ENCODE assay signal across 12 cellular contexts in the genomic region with DNA sequence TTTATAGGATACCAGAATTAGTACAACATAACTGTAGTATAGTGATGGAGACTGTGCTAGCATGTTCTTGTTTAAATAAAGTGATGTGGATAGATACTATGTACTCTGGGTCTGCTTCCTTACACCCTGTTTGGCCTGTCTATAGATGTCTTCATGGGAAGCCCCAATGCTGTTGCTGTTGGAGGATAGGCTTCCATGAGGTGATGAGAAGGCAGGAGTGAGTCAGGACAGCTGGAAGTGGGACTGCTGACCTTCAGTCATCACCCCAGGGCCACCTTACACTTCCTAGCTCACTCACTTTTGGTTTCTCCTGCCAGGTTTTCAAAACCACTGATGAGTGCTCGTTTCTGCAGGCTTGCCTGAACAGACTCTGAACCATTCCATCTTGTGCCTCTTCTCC. TPM values are rescaled to one million over a fixed set of nuclear protein-coding genes. Genes with fewer than 3 reads are reported as not detected.
DNase-seq lines count a peak whose midpoint lies in the region; ATAC-seq, FAIRE-seq and TF ChIP-seq lines count a peak whose summit lies in the region.
"Had no signal": no experiment of that assay in that cellular context is flagged by ENCODE, and none has a peak within 500 bp of the region (broad histone marks: within the 10 kb centered on the region; RNA-seq: fewer than 3 reads in every experiment).

No MANE protein-coding gene starts in this region.

- CTCF ChIA-PET in naive thymus-derived CD4-positive, alpha-beta T cell (lab: Charles Lee) = no interaction called here

- H3K4me1 ChIP-seq in naive thymus-derived CD4-positive, alpha-beta T cell (ENCODE audit: control insufficient read depth in 2 of 2, insufficient read depth in 2 of 2, low read length in 2 of 2) = no peaks in the 10 kb centered on the region
- H3K4me1 ChIP-seq: colonic mucosa had no signal

- H3K4me3 Mint-ChIP-seq in naive thymus-derived CD4-positive, alpha-beta T cell = no peak overlapping the region
- H3K4me3 Mint-ChIP-seq: activated T-cell treated with anti-CD3 and anti-CD28 coated beads, Interleukin-2, amount 50 U/mL, for 4 hours; stimulated activated memory B cell treated with anti-CD40 and anti-IgM and Interleukin-4, amounts not matched to agents 10 μg/mL and 1 μg/mL and 100 μg/mL, for 72 hours had no signal

- ATAC-seq in HG03354 (IDR thresholded peaks at IDR 0.05; ENCODE audit: poor library complexity, severe bottlenecking, unreplicated experiment) (peak; percentile 46), omental fat pad (ENCODE audit: low FRiP score) (peak; percentile 74)
- ATAC-seq in naive thymus-derived CD4-positive, alpha-beta T cell = no peak
- ATAC-seq: stimulated activated memory B cell treated with anti-CD40 and anti-IgM and Interleukin-4, amounts not matched to agents 10 μg/mL and 1 μg/mL and 100 μg/mL, for 72 hours had no signal

- peak overlapping the region in 1 of 9 donors; percentile 80 for H3K27ac Mint-ChIP-seq in naive thymus-derived CD4-positive, alpha-beta T cell
- H3K27ac Mint-ChIP-seq: stimulated activated memory B cell treated with anti-CD40 and anti-IgM and Interleukin-4, amounts not matched to agents 10 μg/mL and 1 μg/mL and 100 μg/mL, for 72 hours had no signal

- DNase-seq in GM19239 (ENCODE audit: insufficient read length, low spot score) (peak; percentile 3), bronchial epithelial cell (ENCODE audit: low read depth) (peak; percentile 94), omental fat pad (ENCODE audit: low spot score) (no peak), NCI-H1092 treated with DMSO at 0.1 percent for 48 hours (lab: John Stamatoyannopoulos, UW) (no peak), pons (ENCODE audit: low spot score) (no peak)
- no peak for DNase-seq in naive thymus-derived CD4-positive, alpha-beta T cell
- no peak for DNase-seq in stimulated activated CD8-positive, alpha-beta memory T cell treated with anti-CD3 and anti-CD28 coated beads, Interleukin-4, amount 100 ng/mL, for 48 hours
- DNase-seq: activated T-cell treated with anti-CD3 and anti-CD28 coated beads, Interleukin-2, amount 50 U/mL, for 4 hours; colonic mucosa; NCI-H187 had no signal

- peak; percentile 82 for FAIRE-seq in GM19239 (lab: Jason Lieb, UNC)
- FAIRE-seq in bronchial epithelial cell (lab: Jason Lieb, UNC) = peak; percentile 7

- intact Hi-C loops in naive thymus-derived CD4-positive, alpha-beta T cell (cut with micrococcal nuclease) = no loop called here

- H3K36me3 Mint-ChIP-seq in naive thymus-derived CD4-positive, alpha-beta T cell = peaks cover 0 to 27% (median 16%) of the 10 kb centered on the region in 5 donors

- H3K27me3 Mint-ChIP-seq in naive thymus-derived CD4-positive, alpha-beta T cell = no peaks in the 10 kb centered on the region
- H3K27me3 Mint-ChIP-seq: stimulated activated memory B cell treated with anti-CD40 and anti-IgM and Interleukin-4, amounts not matched to agents 10 μg/mL and 1 μg/mL and 100 μg/mL, for 72 hours had no signal

- peaks cover 0 to 15% (median 9%) of the 10 kb centered on the region in 7 donors for H3K4me1 Mint-ChIP-seq in naive thymus-derived CD4-positive, alpha-beta T cell

- H3K4me3 ChIP-seq in bronchial epithelial cell (ENCODE audit: low read depth, low read length) = no peak overlapping the region
- no peak overlapping the region for H3K4me3 ChIP-seq in naive thymus-derived CD4-positive, alpha-beta T cell (ENCODE audit: low read length)
- H3K4me3 ChIP-seq: colonic mucosa had no signal

- POLR2A ChIA-PET in naive thymus-derived CD4-positive, alpha-beta T cell (lab: Charles Lee) = no interaction called here

- no peaks in the 10 kb centered on the region for H3K9me3 Mint-ChIP-seq in naive thymus-derived CD4-positive, alpha-beta T cell
- H3K9me3 Mint-ChIP-seq: activated T-cell treated with anti-CD3 and anti-CD28 coated beads, Interleukin-2, amount 50 U/mL, for 4 hours; stimulated activated memory B cell treated with anti-CD40 and anti-IgM and Interleukin-4, amounts not matched to agents 10 μg/mL and 1 μg/mL and 100 μg/mL, for 72 hours had no signal

- H3K27ac ChIP-seq in naive thymus-derived CD4-positive, alpha-beta T cell (ENCODE audit: low read depth, low read length) = no peak overlapping the region
- H3K27ac ChIP-seq: colonic mucosa had no signal

- no peaks in the 10 kb centered on the region for H3K27me3 ChIP-seq in bronchial epithelial cell (ENCODE audit: control insufficient read depth, insufficient read depth, low read length)
- no peaks in the 10 kb centered on the region for H3K27me3 ChIP-seq in naive thymus-derived CD4-positive, alpha-beta T cell (ENCODE audit: control insufficient read depth in 2 of 2, insufficient read depth in 2 of 2, low read length in 2 of 2)
- H3K27me3 ChIP-seq: colonic mucosa had no signal

- no peaks in the 10 kb centered on the region for H3K9me3 ChIP-seq in naive thymus-derived CD4-positive, alpha-beta T cell (ENCODE audit: control insufficient read depth in 2 of 3, low read length in 3 of 3)
- H3K9me3 ChIP-seq: colonic mucosa had no signal

- no peak for TF ChIP-seq CTCF in bronchial epithelial cell (IDR thresholded peaks at IDR 0.05; ENCODE audit: insufficient read depth, low read length, severe bottlenecking)
- TF ChIP-seq CTCF in omental fat pad (IDR thresholded peaks at IDR 0.05) = no peak

- H3K36me3 ChIP-seq in bronchial epithelial cell (ENCODE audit: control insufficient read depth, insufficient read depth, low read length) = no peaks in the 10 kb centered on the region
- no peaks in the 10 kb centered on the region for H3K36me3 ChIP-seq in naive thymus-derived CD4-positive, alpha-beta T cell (ENCODE audit: control insufficient read depth in 2 of 3, insufficient read depth in 3 of 3, low read length in 3 of 3)
- H3K36me3 ChIP-seq: colonic mucosa had no signal

RNA-seq across cellular contexts. Expression of a gene that starts 4.2 kb away (rescaled TPM):
- not detected in 2 replicates for total RNA-seq in bronchial epithelial cell
- not detected for total RNA-seq in omental fat pad
- not detected for total RNA-seq in naive thymus-derived CD4-positive, alpha-beta T cell
- polyA plus RNA-seq in naive thymus-derived CD4-positive, alpha-beta T cell = not detected
- total RNA-seq: activated T-cell treated with anti-CD3 and anti-CD28 coated beads, Interleukin-2, amount 50 U/mL, for 4 hours had no signal

Comparison
In these comparisons a context has a peak if more than half of its experiments do, and no peak if none do; other contexts are left out.
1. DNase-seq: peak in GM19239 (single experiment) and bronchial epithelial cell (single experiment); none in omental fat pad (single experiment), naive thymus-derived CD4-positive, alpha-beta T cell (0 of 9), NCI-H1092 treated with DMSO at 0.1 percent for 48 hours (single experiment), stimulated activated CD8-positive, alpha-beta memory T cell treated with anti-CD3 and anti-CD28 coated beads, Interleukin-4, amount 100 ng/mL, for 48 hours (single experiment) and pons (single experiment).